Comparison of ENCODE assay signal across 7 cellular contexts in the genomic region with DNA sequence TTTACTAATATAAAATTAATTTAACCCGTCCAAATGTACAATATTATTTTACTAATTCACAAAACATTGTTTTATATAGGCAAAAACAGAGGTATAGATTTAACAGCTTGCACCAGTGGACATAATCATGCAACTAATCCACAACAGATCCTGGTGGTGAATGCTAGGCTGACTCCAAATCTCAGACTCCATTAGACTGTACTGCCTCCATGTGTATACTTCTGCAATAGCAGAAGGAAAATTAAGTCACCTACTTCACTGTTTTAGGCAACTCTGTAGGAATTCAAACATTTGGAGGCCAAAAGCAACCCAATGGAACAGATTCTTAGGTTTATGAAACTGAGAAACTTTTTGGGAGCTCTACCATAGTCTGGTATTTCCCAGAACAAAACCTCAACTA. TPM values are rescaled to one million over a fixed set of nuclear protein-coding genes. Genes with fewer than 3 reads are reported as not detected.
A peak's percentile ranks its signal among the peaks of the same experiment; 100 is the strongest.
DNase-seq lines count a peak whose midpoint lies in the region; ATAC-seq and TF ChIP-seq lines count a peak whose summit lies in the region.

No MANE protein-coding gene starts in this region.

- H3K9me3 ChIP-seq in ascending aorta, result no peaks in the 10 kb centered on the region
- H3K9me3 ChIP-seq in right lobe of liver, result no peaks in the 10 kb centered on the region

- intact Hi-C loops in ascending aorta (cut with DNase I), result loop anchor here (5.0 kb wide), 2 partner anchors 321 to 336 kb away; no protein-coding TSS in a partner anchor
- intact Hi-C loops in right lobe of liver (cut with DNase I), result no loop called here
- intact Hi-C loops in posterior cingulate gyrus (cut with DNase I), result no loop called here

- DNase-seq in ELR (ENCODE audit: low read depth) (peak; percentile 64), LNCaP clone FGC (ENCODE audit: low read depth) (peak; percentile 33), ascending aorta (ENCODE audit: low spot score in 2 of 2) (no peak), right lobe of liver (no peak), posterior cingulate gyrus (no peak)

- no peak for TF ChIP-seq POLR2A in right lobe of liver (IDR thresholded peaks at IDR 0.05)

- no peak overlapping the region for H3K27ac ChIP-seq in ascending aorta
- H3K27ac ChIP-seq in right lobe of liver, result no peak overlapping the region

- ATAC-seq in GM21390 (IDR thresholded peaks at IDR 0.05; ENCODE audit: unreplicated experiment) (peak; percentile 84), right lobe of liver (peak in 3 of 4 donors; percentile 36 to 58 (median 44)), HG02840 (IDR thresholded peaks at IDR 0.05; ENCODE audit: low FRiP score, unreplicated experiment) (no peak)

- 16% methylated on average over 1 of the region's 1 CpG for WGBS in right lobe of liver (ENCODE audit: insufficient coverage, low coverage, low lambda C conversion rate, missing lambda C conversion rate)

- no peaks in the 10 kb centered on the region for H3K36me3 ChIP-seq in ascending aorta
- H3K36me3 ChIP-seq in right lobe of liver, result no peaks in the 10 kb centered on the region

- peak; percentile 65 for TF ChIP-seq CTCF in LNCaP clone FGC (IDR thresholded peaks at IDR 0.05; ENCODE audit: control insufficient read depth, extremely low read depth, insufficient read depth)
- TF ChIP-seq CTCF in ascending aorta (IDR thresholded peaks at IDR 0.05), result peak; percentile 48 to 62 (median 58)
- peak; percentile 12 to 33 (median 28) for TF ChIP-seq CTCF in right lobe of liver (IDR thresholded peaks at IDR 0.05)

- H3K27me3 ChIP-seq in ascending aorta, result no peaks in the 10 kb centered on the region
- no peaks in the 10 kb centered on the region for H3K27me3 ChIP-seq in right lobe of liver

- H3K4me1 ChIP-seq in ascending aorta (no peaks in the 10 kb centered on the region), right lobe of liver (no peaks in the 10 kb centered on the region)

- H3K4me3 ChIP-seq in LNCaP clone FGC (ENCODE audit: low read depth, low read length) (no peak overlapping the region), ascending aorta (no peak overlapping the region), right lobe of liver (no peak overlapping the region)

RNA-seq across cellular contexts. Expression of a gene that starts 30.0 kb away (rescaled TPM):
- not detected for total RNA-seq in ascending aorta
- total RNA-seq in right lobe of liver, result 1 to 10 TPM in 2 of 6 experiments, under 1 TPM in 3, not detected in 1; 0.42 to 1.2 (median 0.72) TPM

RNA-seq across cellular contexts. Expression of a gene that starts 39.7 kb away (rescaled TPM):
- 5.4 TPM for total RNA-seq in ascending aorta
- under 1 TPM in 5 of 6 experiments, not detected in 1; 0.06 to 0.55 (median 0.28) TPM for total RNA-seq in right lobe of liver

Comparison
In these comparisons a context has a peak if more than half of its experiments do, and no peak if none do; other contexts are left out.
1. DNase-seq: peak in ELR (single experiment) and LNCaP clone FGC (single experiment); none in ascending aorta (0 of 2), right lobe of liver (0 of 3) and posterior cingulate gyrus (0 of 10).
2. Peak in every context shown above with its lines, with median percentiles within 50 percentile points of each other: CTCF ChIP-seq.